8 cellular contexts compared by ENCODE assay signal in the genomic region with DNA sequence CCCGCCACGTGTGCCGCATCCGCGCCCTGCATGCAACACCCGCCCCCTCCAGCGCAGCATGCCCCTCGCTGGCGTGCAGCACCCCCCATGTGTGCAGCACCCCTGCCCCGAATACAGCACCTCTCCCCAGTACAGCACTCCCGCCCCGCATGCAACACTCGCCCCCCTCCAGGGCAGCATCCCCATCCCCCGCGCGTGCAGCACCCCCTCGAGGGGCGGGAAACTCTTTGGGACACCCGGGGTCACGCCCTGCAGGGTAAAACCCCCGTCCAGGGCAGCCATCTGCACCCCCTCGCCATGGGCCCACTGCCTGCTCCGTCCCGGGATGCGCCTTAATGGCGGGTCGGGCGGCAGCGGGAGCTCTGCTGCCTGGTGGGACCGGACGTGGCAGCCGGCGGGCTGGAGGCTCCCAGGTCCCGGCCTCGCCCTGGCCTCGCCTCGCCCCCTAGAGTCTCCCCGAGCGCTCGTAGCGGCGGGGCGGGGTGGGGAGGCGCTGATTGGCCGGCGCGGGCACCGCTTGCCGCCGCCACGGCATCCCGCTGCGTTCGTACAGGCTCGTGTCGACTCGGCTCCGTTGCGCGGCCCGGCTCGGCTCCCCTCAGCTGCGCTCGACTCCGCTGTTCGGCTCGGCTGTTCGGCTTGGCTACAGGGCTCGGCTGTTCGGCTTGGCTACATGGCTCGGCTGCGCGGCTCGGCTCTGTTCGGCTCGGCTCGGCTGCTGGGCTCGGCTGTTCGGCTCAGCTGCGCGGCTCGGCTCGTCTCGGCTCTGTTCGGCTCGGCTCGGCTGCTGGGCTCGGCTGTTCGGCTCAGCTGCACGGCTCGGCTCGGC. TPM values are rescaled to one million over a fixed set of nuclear protein-coding genes. Genes with fewer than 3 reads are reported as not detected.
A peak's percentile ranks its signal among the peaks of the same experiment; 100 is the strongest.
DNase-seq lines count a peak whose midpoint lies in the region; ATAC-seq and TF ChIP-seq lines count a peak whose summit lies in the region.

No MANE protein-coding gene starts in this region.

- DNase-seq in GM04503 (ENCODE audit: low read depth) (peak; percentile 48), NCI-H128 (lab: John Stamatoyannopoulos, UW; ENCODE audit: unreplicated experiment) (peak; percentile 95), T follicular helper cell (ENCODE audit: low read depth) (peak; percentile 97), amniotic stem cell (lab: John Stamatoyannopoulos, UW) (peak; percentile 97), left cardiac atrium (peak; percentile 98), posterior cingulate gyrus (peak; percentile 94 to 100 (median 98)), transverse colon (peak; percentile 95)

- no peaks in the 10 kb centered on the region for H3K9me3 ChIP-seq in transverse colon

- ATAC-seq in HG02610 (IDR thresholded peaks at IDR 0.05; ENCODE audit: unreplicated experiment) (peak; percentile 90), left cardiac atrium (peak; percentile 99)

- H3K4me3 ChIP-seq in transverse colon: peak overlapping the region; percentile 13 to 42 (median 36)

- TF ChIP-seq EP300 in transverse colon (IDR thresholded peaks at IDR 0.05; ENCODE audit: low read depth): no peak

- 3% methylated on average over 64 of the region's 92 CpGs; no CpG with 5 or more reads in 1 of the 2 donors for WGBS in transverse colon (ENCODE audit: low coverage in 1 of 2), 2 donors

- peaks cover 56% of the 10 kb centered on the region for H3K27me3 ChIP-seq in transverse colon

- H3K36me3 ChIP-seq in transverse colon: no peaks in the 10 kb centered on the region

- in situ Hi-C loops in transverse colon (cut with MboI; ENCODE audit: low pct_ligation_motif_present in 1 of 4, low pct_unique_long_range_greater_than_20kb in 1 of 4, low sequenced_read_pairs in 3 of 4): no loop called here

- H3K27ac ChIP-seq in transverse colon: peak overlapping the region; percentile 16 to 81 (median 42)

- peak in 1 of 5 experiments; percentile 17 for TF ChIP-seq CTCF in transverse colon (IDR thresholded peaks at IDR 0.05)

- intact Hi-C loops in left cardiac atrium (cut with DNase I) (loop anchor here in 1 of 2 donors (10.0 kb wide), 1 partner anchor 75 kb away; no protein-coding TSS in a partner anchor), posterior cingulate gyrus (cut with DNase I) (loop anchor here (2.0 to 5.0 kb wide), 2 partner anchors 53 to 82 kb away; a partner anchor contains a TSS), transverse colon (cut with DNase I; ENCODE audit: low total_unique reads) (no loop called here)

- TF ChIP-seq POLR2A in transverse colon (IDR thresholded peaks at IDR 0.05): no peak

- peaks cover 8 to 19% (median 12%) of the 10 kb centered on the region in 4 donors for H3K4me1 ChIP-seq in transverse colon

RNA-seq across cellular contexts. Expression of a gene that starts 0.4 kb away (rescaled TPM):
- total RNA-seq in left cardiac atrium: 1 to 10 TPM; 1.3 to 1.6 TPM
- 1 to 10 TPM in 1 of 4 donors, under 1 TPM in 2, not detected in 1; 0.14 to 1.8 (median 0.95) TPM for total RNA-seq in transverse colon

Comparison
In these comparisons a context has a peak if more than half of its experiments do, and no peak if none do; other contexts are left out.
1. Peak in every context shown above with its lines: DNase-seq, ATAC-seq, H3K4me3 ChIP-seq and H3K27ac ChIP-seq.
2. DNase-seq: peak in every context shown above with its lines; median percentile 98 in left cardiac atrium; 98 in posterior cingulate gyrus; 97 in T follicular helper cell; 97 in amniotic stem cell; 95 in NCI-H128; 95 in transverse colon; 48 in GM04503.